In the genomic region with DNA sequence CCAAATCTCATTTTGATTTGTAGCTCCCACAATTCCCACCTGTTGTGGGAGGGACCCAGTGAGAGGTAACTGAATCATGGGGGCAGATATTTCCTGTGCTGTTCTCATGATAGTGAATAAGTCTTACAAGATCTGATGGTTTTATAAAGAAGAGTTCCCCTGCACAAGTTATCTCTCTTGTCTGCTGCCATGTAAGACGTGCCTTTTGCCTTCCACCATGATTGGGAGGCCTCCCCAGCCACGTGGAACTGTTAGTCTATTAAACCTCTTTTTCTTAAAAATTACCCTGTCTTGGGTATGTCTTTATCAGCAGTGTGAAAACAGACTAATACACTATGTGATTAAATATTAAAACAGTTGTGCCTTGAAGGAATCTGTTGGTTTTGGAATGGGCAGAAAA, we compare ENCODE assay signal across 8 cellular contexts. TPM values are rescaled to one million over a fixed set of nuclear protein-coding genes. Genes with fewer than 3 reads are reported as not detected.
A peak's percentile ranks its signal among the peaks of the same experiment; 100 is the strongest.
DNase-seq lines count a peak whose midpoint lies in the region; ATAC-seq and TF ChIP-seq lines count a peak whose summit lies in the region.
"Not testable (repeated sequence)": the region's sequence is repeated elsewhere in the genome, so short reads cannot be mapped to it uniquely, and the experiment has no call there.

No MANE protein-coding gene starts in this region.

- CTCF ChIA-PET in activated CD8-positive, alpha-beta memory T cell treated with anti-CD3 and anti-CD28 coated beads, Interleukin-2, amount 10 ng/mL, durations not matched to agents 7 days and 5 days (lab: Charles Lee): not testable (repeated sequence)

- H3K9me3 ChIP-seq in CD4-positive, CD25-positive, alpha-beta regulatory T cell (ENCODE audit: control insufficient read depth in 2 of 2, low read length in 2 of 2); endodermal cell (ENCODE audit: control insufficient read depth, low read length): not testable (repeated sequence)

- not testable (repeated sequence) for H2AFZ ChIP-seq in KMS-11 (ENCODE audit: low read depth)

- H3K27me3 Mint-ChIP-seq in CD4-positive, CD25-positive, alpha-beta regulatory T cell; T-helper 1 cell treated with Interleukin-12 subunit alpha and Interleukin-12 subunit beta and Interleukin-4 antibody, amounts not matched to agents 30 μg/mL and 1 μg/mL, for 36 hours (ENCODE audit: low read depth); activated CD8-positive, alpha-beta memory T cell treated with anti-CD3 and anti-CD28 coated beads, Interleukin-2, amount 10 ng/mL, durations not matched to agents 7 days and 5 days; activated naive CD8-positive, alpha-beta T cell treated with anti-CD3 and anti-CD28 coated beads for 36 hours; endodermal cell (ENCODE audit: insufficient read depth); naive thymus-derived CD8-positive, alpha-beta T cell: not testable (repeated sequence)

- peak overlapping the region; percentile 60 for H3K4me3 ChIP-seq in CD4-positive, CD25-positive, alpha-beta regulatory T cell (ENCODE audit: low read depth, low read length)
- H3K4me3 ChIP-seq in KMS-11 (IDR thresholded peaks at IDR 0.05; ENCODE audit: insufficient read depth, low read depth, low read length): not testable (repeated sequence)
- peak overlapping the region; percentile 63 for H3K4me3 ChIP-seq in endodermal cell (ENCODE audit: low read length)

- H4K20me1 ChIP-seq in KMS-11 (ENCODE audit: insufficient read depth): not testable (repeated sequence)

- peaks cover 36% of the 10 kb centered on the region for H3K4me1 ChIP-seq in CD4-positive, CD25-positive, alpha-beta regulatory T cell (ENCODE audit: control insufficient read depth, insufficient read depth, low read length, poor library complexity, severe bottlenecking)
- H3K4me1 ChIP-seq in KMS-11 (ENCODE audit: low read depth, poor library complexity, severe bottlenecking): peaks cover 33% of the 10 kb centered on the region
- not testable (repeated sequence) for H3K4me1 ChIP-seq in endodermal cell (ENCODE audit: control insufficient read depth, insufficient read depth, low read length)

- peak overlapping the region; percentile 26 to 74 (median 68) for H3K27ac Mint-ChIP-seq in CD4-positive, CD25-positive, alpha-beta regulatory T cell
- peak overlapping the region; percentile 56 for H3K27ac Mint-ChIP-seq in T-helper 1 cell treated with Interleukin-12 subunit alpha and Interleukin-12 subunit beta and Interleukin-4 antibody, amounts not matched to agents 30 μg/mL and 1 μg/mL, for 36 hours
- H3K27ac Mint-ChIP-seq in activated CD8-positive, alpha-beta memory T cell treated with anti-CD3 and anti-CD28 coated beads, Interleukin-2, amount 10 ng/mL, durations not matched to agents 7 days and 5 days: peak overlapping the region; percentile 50
- not testable (repeated sequence) for H3K27ac Mint-ChIP-seq in activated naive CD8-positive, alpha-beta T cell treated with anti-CD3 and anti-CD28 coated beads for 36 hours; endodermal cell; stimulated activated effector memory CD8-positive, alpha-beta T cell treated with anti-CD3 and anti-CD28 coated beads, Interleukin-12 subunit alpha, Interleukin-12 subunit beta, amount 100 ng/mL, for 72 hours
- H3K27ac Mint-ChIP-seq in naive thymus-derived CD8-positive, alpha-beta T cell: peak overlapping the region in 8 of 10 donors; percentile 11 to 74 (median 54)

- TF ChIP-seq CTCF in KMS-11 (conservative IDR thresholded peaks at IDR 0.05; ENCODE audit: low read depth, low read length); endodermal cell (conservative IDR thresholded peaks at IDR 0.05): not testable (repeated sequence)

- H3K4me2 ChIP-seq in KMS-11: 0 out of 2 replicates have a peak overlapping the region, but pooled peaks have one; percentile 85

- POLR2A ChIA-PET in naive thymus-derived CD8-positive, alpha-beta T cell (lab: Charles Lee): not testable (repeated sequence)

- H3K27ac ChIP-seq in CD4-positive, CD25-positive, alpha-beta regulatory T cell (ENCODE audit: insufficient read depth, low read length, poor library complexity, severe bottlenecking); KMS-11; endodermal cell (ENCODE audit: low read depth, low read length): not testable (repeated sequence)

- peaks cover 51% of the 10 kb centered on the region for H3K79me2 ChIP-seq in KMS-11 (ENCODE audit: insufficient read depth, low read depth)

- peaks cover 15% of the 10 kb centered on the region for H3K36me3 Mint-ChIP-seq in CD4-positive, CD25-positive, alpha-beta regulatory T cell
- H3K36me3 Mint-ChIP-seq in T-helper 1 cell treated with Interleukin-12 subunit alpha and Interleukin-12 subunit beta and Interleukin-4 antibody, amounts not matched to agents 30 μg/mL and 1 μg/mL, for 36 hours (ENCODE audit: low read depth): peaks cover 34% of the 10 kb centered on the region
- H3K36me3 Mint-ChIP-seq in activated CD8-positive, alpha-beta memory T cell treated with anti-CD3 and anti-CD28 coated beads, Interleukin-2, amount 10 ng/mL, durations not matched to agents 7 days and 5 days: peaks cover 48% of the 10 kb centered on the region
- H3K36me3 Mint-ChIP-seq in activated naive CD8-positive, alpha-beta T cell treated with anti-CD3 and anti-CD28 coated beads for 36 hours: peaks cover 38% of the 10 kb centered on the region
- H3K36me3 Mint-ChIP-seq in endodermal cell (ENCODE audit: low read depth): peaks cover 22% of the 10 kb centered on the region
- H3K36me3 Mint-ChIP-seq in naive thymus-derived CD8-positive, alpha-beta T cell: peaks cover 0 to 39% (median 13%) of the 10 kb centered on the region in 3 donors
- H3K36me3 Mint-ChIP-seq in stimulated activated effector memory CD8-positive, alpha-beta T cell treated with anti-CD3 and anti-CD28 coated beads, Interleukin-12 subunit alpha, Interleukin-12 subunit beta, amount 100 ng/mL, for 72 hours: peaks cover 74% of the 10 kb centered on the region

- peaks cover 26% of the 10 kb centered on the region for H3K36me3 ChIP-seq in CD4-positive, CD25-positive, alpha-beta regulatory T cell (ENCODE audit: control insufficient read depth, insufficient read depth, low read length)
- H3K36me3 ChIP-seq in KMS-11 (ENCODE audit: insufficient read depth): not testable (repeated sequence)
- H3K36me3 ChIP-seq in endodermal cell (ENCODE audit: control insufficient read depth, insufficient read depth, low read length): peaks cover 49% of the 10 kb centered on the region

- not testable (repeated sequence) for ATAC-seq in CD4-positive, CD25-positive, alpha-beta regulatory T cell (ENCODE audit: low read depth in 2 of 2); activated CD8-positive, alpha-beta memory T cell treated with anti-CD3 and anti-CD28 coated beads, Interleukin-2, amount 10 ng/mL, durations not matched to agents 7 days and 5 days; naive thymus-derived CD8-positive, alpha-beta T cell; stimulated activated effector memory CD8-positive, alpha-beta T cell treated with anti-CD3 and anti-CD28 coated beads, Interleukin-12 subunit alpha, Interleukin-12 subunit beta, amount 100 ng/mL, for 72 hours

- 86 to 100% methylated on average over 1 to 2 of the region's 2 CpGs for WGBS in endodermal cell (ENCODE audit: insufficient coverage in 1 of 2, insufficient read length in 1 of 2), 2 experiments

- H3K4me3 Mint-ChIP-seq in CD4-positive, CD25-positive, alpha-beta regulatory T cell: peak overlapping the region; percentile 10 to 86 (median 52)
- H3K4me3 Mint-ChIP-seq in T-helper 1 cell treated with Interleukin-12 subunit alpha and Interleukin-12 subunit beta and Interleukin-4 antibody, amounts not matched to agents 30 μg/mL and 1 μg/mL, for 36 hours: peak overlapping the region; percentile 14
- peak overlapping the region; percentile 10 for H3K4me3 Mint-ChIP-seq in activated CD8-positive, alpha-beta memory T cell treated with anti-CD3 and anti-CD28 coated beads, Interleukin-2, amount 10 ng/mL, durations not matched to agents 7 days and 5 days
- H3K4me3 Mint-ChIP-seq in activated naive CD8-positive, alpha-beta T cell treated with anti-CD3 and anti-CD28 coated beads for 36 hours: peak overlapping the region; percentile 26
- H3K4me3 Mint-ChIP-seq in endodermal cell: not testable (repeated sequence)
- peak overlapping the region in 9 of 10 donors; percentile 11 to 57 (median 31) for H3K4me3 Mint-ChIP-seq in naive thymus-derived CD8-positive, alpha-beta T cell
- peak overlapping the region; percentile 94 for H3K4me3 Mint-ChIP-seq in stimulated activated effector memory CD8-positive, alpha-beta T cell treated with anti-CD3 and anti-CD28 coated beads, Interleukin-12 subunit alpha, Interleukin-12 subunit beta, amount 100 ng/mL, for 72 hours

- H3K9ac ChIP-seq in KMS-11; endodermal cell (ENCODE audit: extremely low read depth, low read length, poor library complexity, severe bottlenecking): not testable (repeated sequence)

- not testable (repeated sequence) for H3K27me3 ChIP-seq in CD4-positive, CD25-positive, alpha-beta regulatory T cell (ENCODE audit: control insufficient read depth, insufficient read depth, low read length); KMS-11 (ENCODE audit: insufficient read depth, low read depth); endodermal cell (ENCODE audit: control insufficient read depth, insufficient read depth, low read length, poor library complexity, severe bottlenecking)

- peaks cover 47 to 83% (median 62%) of the 10 kb centered on the region in 4 donors for H3K4me1 Mint-ChIP-seq in CD4-positive, CD25-positive, alpha-beta regulatory T cell
- H3K4me1 Mint-ChIP-seq in T-helper 1 cell treated with Interleukin-12 subunit alpha and Interleukin-12 subunit beta and Interleukin-4 antibody, amounts not matched to agents 30 μg/mL and 1 μg/mL, for 36 hours (ENCODE audit: low read depth): peaks cover 50% of the 10 kb centered on the region
- H3K4me1 Mint-ChIP-seq in activated CD8-positive, alpha-beta memory T cell treated with anti-CD3 and anti-CD28 coated beads, Interleukin-2, amount 10 ng/mL, durations not matched to agents 7 days and 5 days: peaks cover 56% of the 10 kb centered on the region
- peaks cover 49% of the 10 kb centered on the region for H3K4me1 Mint-ChIP-seq in activated naive CD8-positive, alpha-beta T cell treated with anti-CD3 and anti-CD28 coated beads for 36 hours
- H3K4me1 Mint-ChIP-seq in endodermal cell: peaks cover 27% of the 10 kb centered on the region
- H3K4me1 Mint-ChIP-seq in naive thymus-derived CD8-positive, alpha-beta T cell: peaks cover 36 to 77% (median 66%) of the 10 kb centered on the region in 4 donors
- peaks cover 50% of the 10 kb centered on the region for H3K4me1 Mint-ChIP-seq in stimulated activated effector memory CD8-positive, alpha-beta T cell treated with anti-CD3 and anti-CD28 coated beads, Interleukin-12 subunit alpha, Interleukin-12 subunit beta, amount 100 ng/mL, for 72 hours

- not testable (repeated sequence) for DNase-seq in CD4-positive, CD25-positive, alpha-beta regulatory T cell; activated CD8-positive, alpha-beta memory T cell treated with anti-CD3 and anti-CD28 coated beads, Interleukin-2, amount 10 ng/mL, durations not matched to agents 7 days and 5 days; activated naive CD8-positive, alpha-beta T cell treated with anti-CD3 and anti-CD28 coated beads for 36 hours; endodermal cell; naive thymus-derived CD8-positive, alpha-beta T cell; stimulated activated effector memory CD8-positive, alpha-beta T cell treated with anti-CD3 and anti-CD28 coated beads, Interleukin-12 subunit alpha, Interleukin-12 subunit beta, amount 100 ng/mL, for 72 hours (ENCODE audit: low spot score in 2 of 2)

- H3K9me3 Mint-ChIP-seq in CD4-positive, CD25-positive, alpha-beta regulatory T cell; T-helper 1 cell treated with Interleukin-12 subunit alpha and Interleukin-12 subunit beta and Interleukin-4 antibody, amounts not matched to agents 30 μg/mL and 1 μg/mL, for 36 hours; activated CD8-positive, alpha-beta memory T cell treated with anti-CD3 and anti-CD28 coated beads, Interleukin-2, amount 10 ng/mL, durations not matched to agents 7 days and 5 days (ENCODE audit: low read depth); activated naive CD8-positive, alpha-beta T cell treated with anti-CD3 and anti-CD28 coated beads for 36 hours; endodermal cell; naive thymus-derived CD8-positive, alpha-beta T cell; stimulated activated effector memory CD8-positive, alpha-beta T cell treated with anti-CD3 and anti-CD28 coated beads, Interleukin-12 subunit alpha, Interleukin-12 subunit beta, amount 100 ng/mL, for 72 hours: not testable (repeated sequence)

RNA-seq across cellular contexts. Expression of a gene that starts 3.0 kb away (rescaled TPM):
- 17.2 TPM for total RNA-seq in CD4-positive, CD25-positive, alpha-beta regulatory T cell
- polyA plus RNA-seq in CD4-positive, CD25-positive, alpha-beta regulatory T cell: 10 to 100 TPM in 2 of 4 donors, 1 to 10 TPM in 2; 7.6 to 12.0 (median 9.2) TPM
- total RNA-seq in activated CD8-positive, alpha-beta memory T cell treated with anti-CD3 and anti-CD28 coated beads, Interleukin-2, amount 10 ng/mL, durations not matched to agents 7 days and 5 days: 10 to 100 TPM; 15.5 to 23.1 TPM
- total RNA-seq in activated naive CD8-positive, alpha-beta T cell treated with anti-CD3 and anti-CD28 coated beads for 36 hours: 10 to 100 TPM; 16.8 to 18.2 TPM
- total RNA-seq in endodermal cell: 10 to 100 TPM; 17.3 to 18.7 TPM
- 18.1 TPM for polyA plus RNA-seq in endodermal cell (2013, experiment 1 of 2)
- 16.2 TPM for polyA plus RNA-seq in endodermal cell (2013, experiment 2 of 2)
- 10 to 100 TPM; 14.6 to 17.4 TPM for total RNA-seq in naive thymus-derived CD8-positive, alpha-beta T cell
- polyA plus RNA-seq in naive thymus-derived CD8-positive, alpha-beta T cell: 1 to 10 TPM; 7.3 to 9.5 (median 7.7) TPM

RNA-seq across cellular contexts. Expression of a gene that starts 16.7 kb away (rescaled TPM):
- 7.9 TPM for total RNA-seq in CD4-positive, CD25-positive, alpha-beta regulatory T cell
- 1 to 10 TPM; 5.6 to 9.2 (median 7.7) TPM for polyA plus RNA-seq in CD4-positive, CD25-positive, alpha-beta regulatory T cell
- 10 to 100 TPM; 62.1 to 73.5 TPM for total RNA-seq in activated CD8-positive, alpha-beta memory T cell treated with anti-CD3 and anti-CD28 coated beads, Interleukin-2, amount 10 ng/mL, durations not matched to agents 7 days and 5 days
- total RNA-seq in activated naive CD8-positive, alpha-beta T cell treated with anti-CD3 and anti-CD28 coated beads for 36 hours: 10 to 100 TPM; 51.4 to 52.6 TPM
- total RNA-seq in endodermal cell: 10 to 100 TPM; 39.8 to 71.6 TPM
- 51.6 TPM for polyA plus RNA-seq in endodermal cell (2013, experiment 1 of 2)
- 54.8 TPM for polyA plus RNA-seq in endodermal cell (2013, experiment 2 of 2)
- 1 to 10 TPM; 7.8 TPM for total RNA-seq in naive thymus-derived CD8-positive, alpha-beta T cell
- 1 to 10 TPM; 4.3 to 7.1 (median 5.9) TPM for polyA plus RNA-seq in naive thymus-derived CD8-positive, alpha-beta T cell
